In the genomic region with DNA sequence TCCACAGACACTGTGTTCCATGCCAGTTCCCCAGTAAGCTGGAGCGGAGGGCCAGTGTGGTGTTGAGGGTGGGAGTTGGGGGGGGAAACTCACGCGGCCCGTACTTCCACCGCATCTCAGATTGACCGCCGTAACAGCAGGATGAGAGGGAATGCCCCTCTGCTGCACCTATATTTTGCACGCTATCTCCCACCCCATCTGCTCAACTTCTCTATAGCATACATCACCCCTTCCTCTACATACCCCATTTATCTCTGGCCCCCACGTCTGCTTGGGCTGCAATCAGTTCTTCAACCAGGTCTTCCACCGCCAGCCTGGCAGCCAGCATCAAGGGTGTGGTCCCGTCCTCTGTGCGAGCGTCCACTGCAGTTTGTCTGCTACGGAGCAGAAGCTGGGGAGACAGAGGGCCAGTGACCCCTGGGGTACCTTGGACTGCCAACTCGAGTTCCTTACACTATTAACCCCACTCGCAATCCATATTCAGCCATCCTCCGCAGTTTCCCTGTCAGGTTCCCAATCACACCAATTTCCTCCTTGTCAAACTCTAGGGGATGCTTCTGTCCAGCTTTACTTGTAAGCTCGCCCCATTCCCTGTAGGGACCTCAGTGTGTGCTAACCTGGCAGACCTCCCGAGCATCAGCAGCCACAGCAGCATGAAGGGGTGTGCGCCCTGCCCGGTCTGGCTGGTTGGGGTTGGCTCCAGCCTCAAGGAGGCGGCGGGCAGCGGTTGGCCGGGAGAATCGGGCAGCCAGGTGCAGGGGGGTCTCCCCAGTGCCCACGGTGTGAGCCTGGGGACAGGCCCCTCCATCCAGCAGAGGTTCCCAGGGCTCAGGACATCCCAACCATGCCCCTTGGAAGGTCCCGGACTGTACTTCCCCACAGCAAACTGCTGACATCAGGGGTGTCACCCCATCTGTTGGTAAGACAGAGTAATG, we compare ENCODE assay signal across 8 cellular contexts. TPM values are rescaled to one million over a fixed set of nuclear protein-coding genes. Genes with fewer than 3 reads are reported as not detected.
DNase-seq lines count a peak whose midpoint lies in the region; ATAC-seq and TF ChIP-seq lines count a peak whose summit lies in the region.

No MANE protein-coding gene starts in this region.

- no peak for ATAC-seq in activated CD4-positive, alpha-beta T cell treated with anti-CD3 and anti-CD28 coated beads for 36 hours
- ATAC-seq in activated T-helper 17 cell treated with anti-CD3 and anti-CD28 coated beads, Interleukin-2, amount 50 U/mL, for 72 hours (replicated peaks), result no peak
- no peak for ATAC-seq in left ventricle myocardium superior
- no peak for ATAC-seq in HG03175 (IDR thresholded peaks at IDR 0.05; ENCODE audit: unreplicated experiment)

- H3K4me3 ChIP-seq in retinal pigment epithelial cell (ENCODE audit: low read length), result peak overlapping the region; percentile 88

- intact Hi-C loops in activated CD4-positive, alpha-beta T cell treated with anti-CD3 and anti-CD28 coated beads for 36 hours (cut with DNase I, micrococcal nuclease), result loop anchor here (1.0 to 10.0 kb wide), 11 partner anchors 43 to 1218 kb away; a partner anchor contains a TSS
- intact Hi-C loops in left ventricle myocardium superior (cut with micrococcal nuclease), result no loop called here

- H3K27me3 Mint-ChIP-seq in activated CD4-positive, alpha-beta T cell treated with anti-CD3 and anti-CD28 coated beads for 36 hours, result no peaks in the 10 kb centered on the region
- peaks cover 3% of the 10 kb centered on the region for H3K27me3 Mint-ChIP-seq in activated T-helper 17 cell treated with anti-CD3 and anti-CD28 coated beads, Interleukin-2, amount 50 U/mL, for 72 hours

- H3K36me3 Mint-ChIP-seq in activated CD4-positive, alpha-beta T cell treated with anti-CD3 and anti-CD28 coated beads for 36 hours (ENCODE audit: low read depth), result no peaks in the 10 kb centered on the region
- peaks cover 11% of the 10 kb centered on the region for H3K36me3 Mint-ChIP-seq in activated T-helper 17 cell treated with anti-CD3 and anti-CD28 coated beads, Interleukin-2, amount 50 U/mL, for 72 hours (ENCODE audit: low read depth)

- DNase-seq in activated CD4-positive, alpha-beta T cell treated with anti-CD3 and anti-CD28 coated beads for 36 hours, result peak; percentile 17
- no peak for DNase-seq in activated CD4-positive, alpha-beta T cell treated with anti-CD3 and anti-CD28 coated beads for 4 hours
- peak; percentile 60 for DNase-seq in left ventricle myocardium superior
- no peak for DNase-seq in retinal pigment epithelial cell (ENCODE audit: low read depth)
- DNase-seq in D341Med (ENCODE audit: low spot score), result no peak
- DNase-seq in activated effector memory CD4-positive, alpha-beta T cell treated with anti-CD3 and anti-CD28 coated beads, Interleukin-2, amount 50 U/mL, for 16 hours, result no peak

- H3K9me3 Mint-ChIP-seq in activated CD4-positive, alpha-beta T cell treated with anti-CD3 and anti-CD28 coated beads for 36 hours (ENCODE audit: low read depth), result no peaks in the 10 kb centered on the region
- H3K9me3 Mint-ChIP-seq in activated T-helper 17 cell treated with anti-CD3 and anti-CD28 coated beads, Interleukin-2, amount 50 U/mL, for 72 hours, result no peaks in the 10 kb centered on the region

- H3K4me3 Mint-ChIP-seq in activated CD4-positive, alpha-beta T cell treated with anti-CD3 and anti-CD28 coated beads for 36 hours, result peak overlapping the region; percentile 94
- H3K4me3 Mint-ChIP-seq in activated T-helper 17 cell treated with anti-CD3 and anti-CD28 coated beads, Interleukin-2, amount 50 U/mL, for 72 hours, result peak overlapping the region; percentile 98

- CTCF ChIA-PET in activated CD4-positive, alpha-beta T cell treated with anti-CD3 and anti-CD28 coated beads for 36 hours (lab: Charles Lee), result no interaction called here

- TF ChIP-seq CTCF in retinal pigment epithelial cell (conservative IDR thresholded peaks at IDR 0.05; ENCODE audit: low read depth, low read length), result peak; percentile 8

- POLR2A ChIA-PET in activated CD4-positive, alpha-beta T cell treated with anti-CD3 and anti-CD28 coated beads for 36 hours (lab: Charles Lee), result interaction anchor here (0.5 kb wide), 2 partner anchors 13 to 407 kb away, joined by 3 read pairs; no protein-coding TSS in a partner anchor

- peaks cover 30% of the 10 kb centered on the region for H3K4me1 Mint-ChIP-seq in activated CD4-positive, alpha-beta T cell treated with anti-CD3 and anti-CD28 coated beads for 36 hours
- H3K4me1 Mint-ChIP-seq in activated T-helper 17 cell treated with anti-CD3 and anti-CD28 coated beads, Interleukin-2, amount 50 U/mL, for 72 hours, result peaks cover 23% of the 10 kb centered on the region

- H3K27ac Mint-ChIP-seq in activated CD4-positive, alpha-beta T cell treated with anti-CD3 and anti-CD28 coated beads for 36 hours, result peak overlapping the region; percentile 98
- H3K27ac Mint-ChIP-seq in activated T-helper 17 cell treated with anti-CD3 and anti-CD28 coated beads, Interleukin-2, amount 50 U/mL, for 72 hours, result peak overlapping the region; percentile 97

RNA-seq across cellular contexts. Expression of a gene that starts 4.5 kb away (rescaled TPM):
- total RNA-seq in activated CD4-positive, alpha-beta T cell treated with anti-CD3 and anti-CD28 coated beads for 36 hours, result 10 to 100 TPM; 82.6 to 94.8 TPM
- total RNA-seq in activated T-helper 17 cell treated with anti-CD3 and anti-CD28 coated beads, Interleukin-2, amount 50 U/mL, for 72 hours, result 100 to 1,000 TPM; 136 to 227 TPM
- 5.9 TPM for total RNA-seq in left ventricle myocardium superior

RNA-seq across cellular contexts. Expression of a gene that starts 6.9 kb away (rescaled TPM):
- total RNA-seq in activated CD4-positive, alpha-beta T cell treated with anti-CD3 and anti-CD28 coated beads for 36 hours, result 10 to 100 TPM; 64.9 to 77.9 TPM
- total RNA-seq in activated T-helper 17 cell treated with anti-CD3 and anti-CD28 coated beads, Interleukin-2, amount 50 U/mL, for 72 hours, result 100 to 1,000 TPM in 1 of 2 donors, 10 to 100 TPM in 1; 53.0 to 135 TPM
- 46.5 TPM for total RNA-seq in left ventricle myocardium superior

RNA-seq across cellular contexts. Expression of a gene that starts 12.9 kb away (rescaled TPM):
- 10 to 100 TPM; 24.4 to 28.0 TPM for total RNA-seq in activated CD4-positive, alpha-beta T cell treated with anti-CD3 and anti-CD28 coated beads for 36 hours
- 10 to 100 TPM; 19.3 to 50.2 TPM for total RNA-seq in activated T-helper 17 cell treated with anti-CD3 and anti-CD28 coated beads, Interleukin-2, amount 50 U/mL, for 72 hours
- 3.0 TPM for total RNA-seq in left ventricle myocardium superior

RNA-seq across cellular contexts. Expression of a gene that starts 18.7 kb away (rescaled TPM):
- total RNA-seq in activated CD4-positive, alpha-beta T cell treated with anti-CD3 and anti-CD28 coated beads for 36 hours, result 10 to 100 TPM; 51.7 to 65.6 TPM
- 10 to 100 TPM; 46.0 to 64.5 TPM for total RNA-seq in activated T-helper 17 cell treated with anti-CD3 and anti-CD28 coated beads, Interleukin-2, amount 50 U/mL, for 72 hours
- total RNA-seq in left ventricle myocardium superior, result 94.1 TPM

RNA-seq across cellular contexts. Expression of a gene that starts 21.1 kb away (rescaled TPM):
- total RNA-seq in activated CD4-positive, alpha-beta T cell treated with anti-CD3 and anti-CD28 coated beads for 36 hours, result 10 to 100 TPM; 30.4 to 30.5 TPM
- 10 to 100 TPM; 26.8 to 37.5 TPM for total RNA-seq in activated T-helper 17 cell treated with anti-CD3 and anti-CD28 coated beads, Interleukin-2, amount 50 U/mL, for 72 hours
- 49.7 TPM for total RNA-seq in left ventricle myocardium superior

Comparison
In these comparisons a context has a peak if more than half of its experiments do, and no peak if none do; other contexts are left out.
1. DNase-seq: peak in activated CD4-positive, alpha-beta T cell treated with anti-CD3 and anti-CD28 coated beads for 36 hours (single experiment) and left ventricle myocardium superior (single experiment); none in activated CD4-positive, alpha-beta T cell treated with anti-CD3 and anti-CD28 coated beads for 4 hours (0 of 2), retinal pigment epithelial cell (single experiment), D341Med (single experiment) and activated effector memory CD4-positive, alpha-beta T cell treated with anti-CD3 and anti-CD28 coated beads, Interleukin-2, amount 50 U/mL, for 16 hours (single experiment).
2. RNA of a gene that starts 4.5 kb away (total RNA-seq): 136 to 227 TPM in activated T-helper 17 cell treated with anti-CD3 and anti-CD28 coated beads, Interleukin-2, amount 50 U/mL, for 72 hours and 82.6 to 94.8 TPM in activated CD4-positive, alpha-beta T cell treated with anti-CD3 and anti-CD28 coated beads for 36 hours; 5.9 TPM in left ventricle myocardium superior (single experiment); every median in the first group is over 10 times any median in the second.